ENCODE assay signal across 8 cellular contexts in the genomic region with DNA sequence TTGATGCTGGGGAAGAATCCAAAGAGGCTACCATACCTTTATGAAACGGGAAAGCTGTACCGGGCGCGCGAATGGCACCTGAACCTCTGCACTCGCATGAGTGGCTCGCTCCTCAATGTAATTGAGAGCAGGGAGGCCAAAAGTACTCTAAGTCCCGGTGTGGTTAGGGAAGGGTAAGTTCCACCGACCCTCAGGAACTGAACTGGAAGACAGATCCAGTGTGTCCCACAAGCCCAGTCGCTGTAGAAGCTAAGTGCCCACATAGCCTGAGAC. TPM values are rescaled to one million over a fixed set of nuclear protein-coding genes. Genes with fewer than 3 reads are reported as not detected.
DNase-seq lines count a peak whose midpoint lies in the region; ATAC-seq and TF ChIP-seq lines count a peak whose summit lies in the region.

No MANE protein-coding gene starts in this region.

- H3K9me2 ChIP-seq in MM.1S (replicated peaks; ENCODE audit: insufficient read depth, low read length) = no peaks in the 10 kb centered on the region

- peak overlapping the region; percentile 62 for H3K9ac ChIP-seq in MM.1S (ENCODE audit: low read length)

- H3K27ac Mint-ChIP-seq in CD4-positive, alpha-beta T cell = peak overlapping the region; percentile 99

- peak overlapping the region; percentile 71 for H3K4me3 ChIP-seq in MM.1S (ENCODE audit: low read length)
- H3K4me3 ChIP-seq in astrocyte of the spinal cord (ENCODE audit: low read depth, low read length) = peak overlapping the region; percentile 88
- H3K4me3 ChIP-seq in testis = peak overlapping the region; percentile 98 to 99

- peak overlapping the region; percentile 83 for H3K27ac ChIP-seq in CD4-positive, alpha-beta T cell (ENCODE audit: low read depth, low read length)
- H3K27ac ChIP-seq in MM.1S (ENCODE audit: low read length) = no peak overlapping the region
- H3K27ac ChIP-seq in testis = peak overlapping the region; percentile 97 to 98

- TF ChIP-seq CTCF in CD4-positive, alpha-beta T cell (IDR thresholded peaks at IDR 0.05) = no peak
- TF ChIP-seq CTCF in MM.1S (IDR thresholded peaks at IDR 0.05; ENCODE audit: low read length) (no peak), astrocyte of the spinal cord (IDR thresholded peaks at IDR 0.05; ENCODE audit: low read depth, low read length) (no peak), testis (IDR thresholded peaks at IDR 0.05) (no peak)

- no peak overlapping the region for H2AFZ ChIP-seq in MM.1S (ENCODE audit: low read length)

- no peaks in the 10 kb centered on the region for H3K36me3 ChIP-seq in MM.1S (replicated peaks; ENCODE audit: insufficient read depth, low read length)
- no peaks in the 10 kb centered on the region for H3K36me3 ChIP-seq in testis (ENCODE audit: low read depth, missing control alignments)

- peaks cover 6% of the 10 kb centered on the region for H3K27me3 Mint-ChIP-seq in CD4-positive, alpha-beta T cell

- peaks cover 61% of the 10 kb centered on the region for H3K4me1 Mint-ChIP-seq in CD4-positive, alpha-beta T cell (ENCODE audit: low read depth)

- no peaks in the 10 kb centered on the region for H3K9me3 Mint-ChIP-seq in CD4-positive, alpha-beta T cell

- POLR2A ChIA-PET in CD4-positive, alpha-beta T cell (lab: Charles Lee) = interaction anchor here (1.0 to 5.2 kb wide), 12 partner anchors 24 to 194 kb away, joined by 3 to 143 read pairs (median 4); partner anchors contain the start of genes CREB3L4, CRTC2, DENND4B and INTS3

- peak overlapping the region; percentile 71 for H3K4me2 ChIP-seq in MM.1S (ENCODE audit: low read depth, low read length)

- peak overlapping the region; percentile 96 for H3K4me3 Mint-ChIP-seq in CD4-positive, alpha-beta T cell

- no peak for TF ChIP-seq POLR2A in testis (IDR thresholded peaks at IDR 0.05)

- in situ Hi-C loops in astrocyte of the spinal cord (cut with HindIII; ENCODE audit: low sequenced_read_pairs) = no loop called here

- intact Hi-C loops in CD4-positive, alpha-beta T cell (cut with DNase I, micrococcal nuclease) = loop anchor here (2.0 to 10.0 kb wide), 5 partner anchors 36 to 303 kb away; partner anchors contain the start of genes CRTC2 (in 1 of the 2), ILF2 (in 1 of the 2), NPR1 (in 1 of the 2) and RAB13 (in 1 of the 2)
- intact Hi-C loops in testis (cut with DNase I; ENCODE audit: low total_unique reads) = no loop called here

- DNase-seq in CD4-positive, alpha-beta T cell = peak in 1 of 10 experiments; percentile 34
- DNase-seq in MM.1S = peak; percentile 29
- peak; percentile 2 for DNase-seq in astrocyte of the spinal cord (ENCODE audit: low read depth, low spot score)
- peak; percentile 22 for DNase-seq in kidney tubule cell (ENCODE audit: low spot score)
- DNase-seq in testis = peak; percentile 33
- DNase-seq in mesenteric fat pad (ENCODE audit: low spot score) = no peak

- peaks cover 31% of the 10 kb centered on the region for H4K20me1 ChIP-seq in MM.1S (ENCODE audit: insufficient read depth, low read length)

- no peak for ATAC-seq in CD4-positive, alpha-beta T cell (ENCODE audit: poor library complexity)
- no peak for ATAC-seq in HG02970 (IDR thresholded peaks at IDR 0.05; ENCODE audit: low FRiP score, unreplicated experiment)
- ATAC-seq in GM18519 (IDR thresholded peaks at IDR 0.05; ENCODE audit: low FRiP score, unreplicated experiment) = no peak

- no peaks in the 10 kb centered on the region for H3K27me3 ChIP-seq in CD4-positive, alpha-beta T cell (ENCODE audit: control insufficient read depth, insufficient read depth, low read length)
- no peaks in the 10 kb centered on the region for H3K27me3 ChIP-seq in MM.1S (replicated peaks; ENCODE audit: insufficient read depth, low read length)
- no peaks in the 10 kb centered on the region for H3K27me3 ChIP-seq in testis

- WGBS in testis, 2 donors = 2 to 3% methylated on average over 9 to 10 of the region's 10 CpGs

- peaks cover 58% of the 10 kb centered on the region for H3K36me3 Mint-ChIP-seq in CD4-positive, alpha-beta T cell (ENCODE audit: low read depth)

- H3F3A ChIP-seq in MM.1S (ENCODE audit: insufficient read depth, low read length) = peaks cover 30% of the 10 kb centered on the region

- CTCF ChIA-PET in CD4-positive, alpha-beta T cell (lab: Charles Lee) = interaction anchor here (1.1 to 3.3 kb wide), 3 partner anchors 24 to 101 kb away, joined by 3 to 26 read pairs (median 3); partner anchors contain the start of gene DENND4B

- peaks cover 65% of the 10 kb centered on the region for H3K79me2 ChIP-seq in MM.1S (ENCODE audit: low read length)

- H3K9me3 ChIP-seq in CD4-positive, alpha-beta T cell (ENCODE audit: control insufficient read depth, low read length) = no peaks in the 10 kb centered on the region
- H3K9me3 ChIP-seq in MM.1S (replicated peaks; ENCODE audit: insufficient read depth, low read length) (no peaks in the 10 kb centered on the region), testis (no peaks in the 10 kb centered on the region)

- H3K4me1 ChIP-seq in MM.1S (ENCODE audit: low read length) (peaks cover 24% of the 10 kb centered on the region), testis (peaks cover 23% of the 10 kb centered on the region)

RNA-seq across cellular contexts. Expression of gene GATAD2B, which starts 1.0 kb away (rescaled TPM):
- total RNA-seq in CD4-positive, alpha-beta T cell = 10 to 100 TPM; 51.6 to 52.3 TPM
- total RNA-seq in testis (10 to 100 TPM; 32.1 to 37.4 TPM), mesenteric fat pad (37.4 TPM)
- polyA plus RNA-seq in testis (ENCODE audit: insufficient read depth, low read depth, low replicate concordance) = 26.5 TPM

RNA-seq across cellular contexts. Expression of gene DENND4B, which starts 24.8 kb away (rescaled TPM):
- total RNA-seq in CD4-positive, alpha-beta T cell = 10 to 100 TPM; 87.0 to 98.7 TPM
- total RNA-seq in testis (10 to 100 TPM; 54.5 to 59.0 TPM), mesenteric fat pad (67.5 TPM)
- polyA plus RNA-seq in testis (ENCODE audit: insufficient read depth, low read depth, low replicate concordance) = 25.4 TPM

RNA-seq across cellular contexts. Expression of gene CRTC2, which starts 36.7 kb away (rescaled TPM):
- 100 to 1,000 TPM; 147 to 152 TPM for total RNA-seq in CD4-positive, alpha-beta T cell
- total RNA-seq in testis = 10 to 100 TPM; 32.0 to 49.7 TPM
- 49.1 TPM for polyA plus RNA-seq in testis (ENCODE audit: insufficient read depth, low read depth, low replicate concordance)
- 36.4 TPM for total RNA-seq in mesenteric fat pad

RNA-seq across cellular contexts. Expression of gene SLC39A1, which starts 41.6 kb away (rescaled TPM):
- 1 to 10 TPM; 6.4 to 6.9 TPM for total RNA-seq in CD4-positive, alpha-beta T cell
- total RNA-seq in testis (10 to 100 TPM; 46.5 to 62.5 TPM), mesenteric fat pad (92.2 TPM)
- polyA plus RNA-seq in testis (ENCODE audit: insufficient read depth, low read depth, low replicate concordance) = 54.5 TPM

RNA-seq across cellular contexts. Expression of gene CREB3L4, which starts 46.0 kb away (rescaled TPM):
- total RNA-seq in CD4-positive, alpha-beta T cell = 1 to 10 TPM; 2.9 to 3.9 TPM
- total RNA-seq in testis (10 to 100 TPM; 22.2 to 24.6 TPM), mesenteric fat pad (5.1 TPM)
- polyA plus RNA-seq in testis (ENCODE audit: insufficient read depth, low read depth, low replicate concordance) = 15.6 TPM
